ENCODE assay signal across 8 cellular contexts in genomic region chr6:16136536-16137450, GRCh38. TPM values are rescaled to one million over a fixed set of nuclear protein-coding genes. Genes with fewer than 3 reads are reported as not detected.
DNase-seq lines count a peak whose midpoint lies in the region; ATAC-seq, FAIRE-seq and TF ChIP-seq lines count a peak whose summit lies in the region.

No MANE protein-coding gene starts in this region.

- peaks cover 97% of the 10 kb centered on the region for H3K36me3 ChIP-seq in K562 (ENCODE audit: control insufficient read depth, insufficient read depth, low read length)

- FAIRE-seq in GM18507 (lab: Jason Lieb, UNC) (peak; percentile 65), K562 (lab: Jason Lieb, UNC) (no peak)

- H3K79me2 ChIP-seq in K562 (ENCODE audit: control insufficient read depth, insufficient read depth, low read length) = peaks cover 100% of the 10 kb centered on the region

- TF ChIP-seq EP300 in K562 (IDR thresholded peaks at IDR 0.05; ENCODE audit: low read length) = no peak

- peaks cover 75% of the 10 kb centered on the region for H4K20me1 ChIP-seq in K562 (replicated peaks; ENCODE audit: control insufficient read depth, insufficient read depth, low read length)

- H3K27ac Mint-ChIP-seq in naive B cell = peak overlapping the region in 1 of 6 donors; percentile 45

- DNase-seq in GM18507 (ENCODE audit: extremely low spot score, insufficient read length, low read depth) = no peak
- peak; percentile 81 for DNase-seq in RPMI7951 (ENCODE audit: low read depth)
- DNase-seq in K562 (ENCODE audit: extremely low read depth in 1 of 4, low spot score in 3 of 4) = peak in 1 of 4 experiments; percentile 38
- no peak for DNase-seq in naive B cell
- DNase-seq in NCI-H2227 treated with DMSO at 0.1 percent for 48 hours (lab: John Stamatoyannopoulos, UW) = no peak
- DNase-seq in Kasumi-1 (lab: John Stamatoyannopoulos, UW) = no peak

- no peak overlapping the region for H3K9ac ChIP-seq in K562 (ENCODE audit: insufficient read depth in 1 of 2, low read depth in 2 of 2, low read length in 2 of 2)

- in situ Hi-C loops in K562 (cut with MboI) = no loop called here

- H3K9me1 ChIP-seq in K562 (ENCODE audit: control insufficient read depth, insufficient read depth, low read length) = peaks cover 13% of the 10 kb centered on the region

- no peaks in the 10 kb centered on the region for H3K27me3 ChIP-seq in K562 (ENCODE audit: control insufficient read depth in 2 of 2, insufficient read depth in 2 of 2, low read length in 2 of 2)

- H3K4me2 ChIP-seq in K562 (ENCODE audit: insufficient read depth, low read length) = no peak overlapping the region

- intact Hi-C loops in K562 (cut with micrococcal nuclease) = no loop called here

- BruUV-seq in K562 (replicated peaks; lab: Mats Ljungman, UMichigan) = no TSS peak

- no peak for TF ChIP-seq CTCF in K562 (IDR thresholded peaks at IDR 0.05 in 2 of 3, conservative IDR thresholded peaks at IDR 0.05 in 1 of 3; ENCODE audit: insufficient read depth in 2 of 3, low read depth in 1 of 3, low read length in 3 of 3)

- peaks cover 2 to 40% of the 10 kb centered on the region in 2 experiments for H3K4me1 ChIP-seq in K562 (replicated peaks in 1 of 2; ENCODE audit: control insufficient read depth in 2 of 2, insufficient read depth in 2 of 2, low read length in 2 of 2)

- no peak overlapping the region for H3K4me3 ChIP-seq in K562

- CTCF ChIA-PET in K562 (lab: Yijun Ruan, JAX; ENCODE audit: low intra/inter-chr PET ratio) = interaction anchor here (1.4 kb wide), 1 partner anchor 446 kb away, joined by 4 read pairs; no protein-coding TSS in a partner anchor

- peak overlapping the region; percentile 26 to 78 (median 46) for H3K4me3 Mint-ChIP-seq in naive B cell

- H3K9me3 Mint-ChIP-seq in naive B cell = no peaks in the 10 kb centered on the region

- TF ChIP-seq RAD21 in K562 (CRISPR knock-in tag; conservative IDR thresholded peaks at IDR 0.05 in 1 of 2, IDR thresholded peaks at IDR 0.05 in 1 of 2) = no peak

- H3K27ac ChIP-seq in K562 (ENCODE audit: extremely low read depth, low read depth, low read length) = no peak overlapping the region

- H3K27me3 Mint-ChIP-seq in naive B cell = no peaks in the 10 kb centered on the region

- WGBS in K562 (ENCODE audit: insufficient coverage, low coverage, missing lambda C conversion rate) = 63% methylated on average over 5 of the region's 5 CpGs

- no peak for TF ChIP-seq POLR2A in K562 (conservative IDR thresholded peaks at IDR 0.05)

- H3K36me3 Mint-ChIP-seq in naive B cell = peaks cover 28 to 29% of the 10 kb centered on the region in 2 donors

- H3K4me1 Mint-ChIP-seq in naive B cell = peaks cover 57 to 70% (median 65%) of the 10 kb centered on the region in 3 donors

- H2AFZ ChIP-seq in K562 (ENCODE audit: low read depth, low read length) = no peak overlapping the region

- peak; percentile 24; the same call in 1 of the 3 replicates for ATAC-seq in K562
- ATAC-seq in naive B cell (ENCODE audit: low read depth in 2 of 2) = peak; percentile 21 to 50
- ATAC-seq in HG03521 (IDR thresholded peaks at IDR 0.05; ENCODE audit: unreplicated experiment) = no peak
- ATAC-seq in HG03039 (IDR thresholded peaks at IDR 0.05; ENCODE audit: unreplicated experiment) = no peak

- POLR2A ChIA-PET in K562 (lab: Yijun Ruan, JAX) = interaction anchor here (0.9 to 10.6 kb wide), 6 partner anchors 8 to 446 kb away, joined by 3 to 168 read pairs (median 4); partner anchors contain the start of gene MYLIP

- H3K9me3 ChIP-seq in K562 (replicated peaks; ENCODE audit: control insufficient read depth, insufficient read depth, low read depth, low read length) = no peaks in the 10 kb centered on the region

TF ChIP-seq in K562, 482 proteins besides CTCF, POLR2A, EP300 and RAD21:
- TF ChIP-seq RBFOX2 (IDR thresholded peaks at IDR 0.05; ENCODE audit: low read depth, low read length) (peak; percentile 45; the same call in 1 of the 2 replicates), TEAD4 (IDR thresholded peaks at IDR 0.05; ENCODE audit: low read length) (0 out of 2 replicates have a peak, but pooled peaks have one; percentile 12), TEAD4 (CRISPR knock-in tag; IDR thresholded peaks at IDR 0.05; ENCODE audit: borderline replicate concordance) (no peak), YY1 (IDR thresholded peaks at IDR 0.05; ENCODE audit: borderline replicate concordance in 1 of 3, control insufficient read depth in 1 of 3, extremely low read depth in 1 of 3, insufficient read depth in 3 of 3, insufficient read length in 1 of 3, insufficient replicate concordance in 2 of 3, low read depth in 1 of 3, low read length in 2 of 3) (no peak), SMARCA4 (IDR thresholded peaks at IDR 0.05) (0 out of 2 replicates have a peak, but pooled peaks have one; percentile 9), FOXP1 (CRISPR knock-in tag; IDR thresholded peaks at IDR 0.05) (no peak), HMBOX1 (IDR thresholded peaks at IDR 0.05) (peak; percentile 31; the same call in 1 of the 2 replicates), JUND (IDR thresholded peaks at IDR 0.05; ENCODE audit: borderline replicate concordance, low read depth, low read length) (peak; percentile 42; the same call in 1 of the 2 replicates), JUND (tag; IDR thresholded peaks at IDR 0.05; ENCODE audit: borderline replicate concordance, low read depth, low read length) (no peak; the same call in 2 of the 3 replicates), NCOA6 (IDR thresholded peaks at IDR 0.05) (no peak), FOSL1 (tag; conservative IDR thresholded peaks at IDR 0.05) (peak; percentile 78), POLR2AphosphoS5 (IDR thresholded peaks at IDR 0.05; ENCODE audit: control insufficient read depth, insufficient read depth, low read depth, low read length) (peak; percentile 16; the same call in 1 of the 2 replicates)
- TF ChIP-seq, protein P1, sequence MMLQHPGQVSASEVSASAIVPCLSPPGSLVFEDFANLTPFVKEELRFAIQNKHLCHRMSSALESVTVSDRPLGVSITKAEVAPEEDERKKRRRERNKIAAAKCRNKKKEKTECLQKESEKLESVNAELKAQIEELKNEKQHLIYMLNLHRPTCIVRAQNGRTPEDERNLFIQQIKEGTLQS (IDR thresholded peaks at IDR 0.05) = peak; percentile 48
- TF ChIP-seq, protein P1 (CRISPR knock-in tag; conservative IDR thresholded peaks at IDR 0.05) = no peak

RNA-seq across cellular contexts. Expression of gene MYLIP, which starts 7.9 kb away (rescaled TPM):
- 8.3 and 10.0 TPM in 2 replicates for total RNA-seq in RPMI7951 (2014; rRNA removed; shearing (Covaris generic))
- 54.7 and 71.0 TPM in 2 replicates for total RNA-seq in K562 (2011; cell fraction: chromatin; rRNA removed; ENCODE audit: low replicate concordance)
- 35.4 TPM in 2 replicates for total RNA-seq in K562 (2011; cell fraction: nucleolus; rRNA removed)
- total RNA-seq in K562 (2011; cell fraction: nucleoplasm; rRNA removed) = 46.5 and 66.0 TPM in 2 replicates
- total RNA-seq in K562 (2014; rRNA removed) = 31.1 and 31.5 TPM in 2 replicates
- 27.2 and 29.2 TPM in 2 replicates for total RNA-seq in K562 (2014; rRNA removed; fragmentation: Illumina TruSeq; extraction: Trizol)
- total RNA-seq in K562 (2015; rRNA removed; fragmentation: Illumina TruSeq; extraction: Trizol) = 37.8 and 43.5 TPM in 2 replicates
- 32.5 and 34.4 TPM in 2 replicates for total RNA-seq in K562 (2021)
- polyA plus RNA-seq in K562 (2011; rRNA removed) = 41.9 and 46.1 TPM in 2 replicates
- polyA plus RNA-seq in K562 (2011; cell fraction: cytosol; rRNA removed) = 21.3 and 30.8 TPM in 2 replicates
- polyA plus RNA-seq in K562 (2011; cell fraction: nucleus; rRNA removed) = 66.4 and 72.9 TPM in 2 replicates
- 31.8 and 37.9 TPM in 2 replicates for polyA plus RNA-seq in K562 (2012)
- polyA plus RNA-seq in K562 (2014; fragmentation: Illumina TruSeq; extraction: Trizol) = 27.1 and 29.8 TPM in 2 replicates
- 10 to 100 TPM; 10.8 to 12.9 TPM for polyA plus RNA-seq in K562 (2014; fragmentation: Nextera tagmentation; extraction: Ambion mirVana)
- polyA plus RNA-seq in K562 (2014; rRNA removed) = 33.4 and 37.1 TPM in 2 replicates
- polyA minus RNA-seq in K562 (2011; rRNA and poly(A)+ RNA removed) = 49.0 and 49.4 TPM in 2 replicates
- 22.9 and 24.3 TPM in 2 replicates for polyA minus RNA-seq in K562 (2011; cell fraction: cytosol; rRNA and poly(A)+ RNA removed)
- 36.1 and 55.1 TPM in 2 replicates for polyA minus RNA-seq in K562 (2011; cell fraction: nucleus; rRNA and poly(A)+ RNA removed)
- 100 to 1,000 TPM in 5 of 6 donors, 10 to 100 TPM in 1; 90.6 to 241 (median 177) TPM for polyA plus RNA-seq in naive B cell (ENCODE audit: low read depth in 6 of 6)

Comparison
In these comparisons a context has a peak if more than half of its experiments do, and no peak if none do; other contexts are left out.
1. ATAC-seq: peak in K562 (single experiment) and naive B cell (2 of 2); none in HG03521 (single experiment) and HG03039 (single experiment).